2 cellular contexts compared by ENCODE assay signal in the genomic region with DNA sequence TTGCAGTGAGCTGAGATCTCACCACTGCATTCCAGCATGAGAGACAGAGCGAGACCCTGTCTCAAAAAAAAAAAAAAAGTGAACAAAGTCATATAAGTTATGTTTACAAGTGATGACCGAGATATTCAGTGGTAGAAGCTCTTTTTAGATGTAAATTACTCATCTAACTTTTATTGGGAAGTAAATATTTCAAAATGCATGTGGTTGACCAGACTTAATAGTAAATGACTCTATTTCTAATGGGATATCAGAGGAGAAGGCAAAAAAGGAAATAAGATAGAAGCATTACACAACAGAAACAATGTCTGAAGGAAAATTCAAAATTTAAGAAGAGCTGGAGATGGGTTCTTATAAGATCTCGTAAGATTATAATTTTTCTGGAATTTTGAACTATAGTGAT.
TF ChIP-seq lines count a peak whose summit lies in the region.

No MANE protein-coding gene starts in this region.

TF ChIP-seq in SK-N-SH, 30 proteins besides CTCF, POLR2A, EP300 and RAD21 (continued from another document):
- TF ChIP-seq, protein P1, sequence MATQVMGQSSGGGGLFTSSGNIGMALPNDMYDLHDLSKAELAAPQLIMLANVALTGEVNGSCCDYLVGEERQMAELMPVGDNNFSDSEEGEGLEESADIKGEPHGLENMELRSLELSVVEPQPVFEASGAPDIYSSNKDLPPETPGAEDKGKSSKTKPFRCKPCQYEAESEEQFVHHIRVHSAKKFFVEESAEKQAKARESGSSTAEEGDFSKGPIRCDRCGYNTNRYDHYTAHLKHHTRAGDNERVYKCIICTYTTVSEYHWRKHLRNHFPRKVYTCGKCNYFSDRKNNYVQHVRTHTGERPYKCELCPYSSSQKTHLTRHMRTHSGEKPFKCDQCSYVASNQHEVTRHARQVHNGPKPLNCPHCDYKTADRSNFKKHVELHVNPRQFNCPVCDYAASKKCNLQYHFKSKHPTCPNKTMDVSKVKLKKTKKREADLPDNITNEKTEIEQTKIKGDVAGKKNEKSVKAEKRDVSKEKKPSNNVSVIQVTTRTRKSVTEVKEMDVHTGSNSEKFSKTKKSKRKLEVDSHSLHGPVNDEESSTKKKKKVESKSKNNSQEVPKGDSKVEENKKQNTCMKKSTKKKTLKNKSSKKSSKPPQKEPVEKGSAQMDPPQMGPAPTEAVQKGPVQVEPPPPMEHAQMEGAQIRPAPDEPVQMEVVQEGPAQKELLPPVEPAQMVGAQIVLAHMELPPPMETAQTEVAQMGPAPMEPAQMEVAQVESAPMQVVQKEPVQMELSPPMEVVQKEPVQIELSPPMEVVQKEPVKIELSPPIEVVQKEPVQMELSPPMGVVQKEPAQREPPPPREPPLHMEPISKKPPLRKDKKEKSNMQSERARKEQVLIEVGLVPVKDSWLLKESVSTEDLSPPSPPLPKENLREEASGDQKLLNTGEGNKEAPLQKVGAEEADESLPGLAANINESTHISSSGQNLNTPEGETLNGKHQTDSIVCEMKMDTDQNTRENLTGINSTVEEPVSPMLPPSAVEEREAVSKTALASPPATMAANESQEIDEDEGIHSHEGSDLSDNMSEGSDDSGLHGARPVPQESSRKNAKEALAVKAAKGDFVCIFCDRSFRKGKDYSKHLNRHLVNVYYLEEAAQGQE (IDR thresholded peaks at IDR 0.05; ENCODE audit: low read depth, low read length), result no peak
- TF ChIP-seq, protein P2, sequence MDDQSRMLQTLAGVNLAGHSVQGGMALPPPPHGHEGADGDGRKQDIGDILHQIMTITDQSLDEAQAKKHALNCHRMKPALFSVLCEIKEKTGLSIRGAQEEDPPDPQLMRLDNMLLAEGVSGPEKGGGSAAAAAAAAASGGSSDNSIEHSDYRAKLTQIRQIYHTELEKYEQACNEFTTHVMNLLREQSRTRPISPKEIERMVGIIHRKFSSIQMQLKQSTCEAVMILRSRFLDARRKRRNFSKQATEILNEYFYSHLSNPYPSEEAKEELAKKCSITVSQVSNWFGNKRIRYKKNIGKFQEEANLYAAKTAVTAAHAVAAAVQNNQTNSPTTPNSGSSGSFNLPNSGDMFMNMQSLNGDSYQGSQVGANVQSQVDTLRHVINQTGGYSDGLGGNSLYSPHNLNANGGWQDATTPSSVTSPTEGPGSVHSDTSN (IDR thresholded peaks at IDR 0.05), result no peak
- TF ChIP-seq ELF1 (IDR thresholded peaks at IDR 0.05) (no peak), POLR2AphosphoS5 (IDR thresholded peaks at IDR 0.05; ENCODE audit: low read depth, low read length) (no peak), MEF2A (IDR thresholded peaks at IDR 0.05; ENCODE audit: borderline replicate concordance, low read depth) (no peak), SIN3A (IDR thresholded peaks at IDR 0.05; ENCODE audit: borderline replicate concordance, low read depth, low read length) (no peak), NFIC (IDR thresholded peaks at IDR 0.05; ENCODE audit: borderline replicate concordance) (no peak)
- TF ChIP-seq, protein P3, sequence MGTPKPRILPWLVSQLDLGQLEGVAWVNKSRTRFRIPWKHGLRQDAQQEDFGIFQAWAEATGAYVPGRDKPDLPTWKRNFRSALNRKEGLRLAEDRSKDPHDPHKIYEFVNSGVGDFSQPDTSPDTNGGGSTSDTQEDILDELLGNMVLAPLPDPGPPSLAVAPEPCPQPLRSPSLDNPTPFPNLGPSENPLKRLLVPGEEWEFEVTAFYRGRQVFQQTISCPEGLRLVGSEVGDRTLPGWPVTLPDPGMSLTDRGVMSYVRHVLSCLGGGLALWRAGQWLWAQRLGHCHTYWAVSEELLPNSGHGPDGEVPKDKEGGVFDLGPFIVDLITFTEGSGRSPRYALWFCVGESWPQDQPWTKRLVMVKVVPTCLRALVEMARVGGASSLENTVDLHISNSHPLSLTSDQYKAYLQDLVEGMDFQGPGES (IDR thresholded peaks at IDR 0.05; ENCODE audit: low read depth, low read length), result no peak

TF ChIP-seq in SK-N-SH treated with all-trans-retinoic acid at 6 μM for 48 hours, 23 proteins besides CTCF, POLR2A, EP300 and RAD21 (continued from another document):
- TF ChIP-seq, protein P4, sequence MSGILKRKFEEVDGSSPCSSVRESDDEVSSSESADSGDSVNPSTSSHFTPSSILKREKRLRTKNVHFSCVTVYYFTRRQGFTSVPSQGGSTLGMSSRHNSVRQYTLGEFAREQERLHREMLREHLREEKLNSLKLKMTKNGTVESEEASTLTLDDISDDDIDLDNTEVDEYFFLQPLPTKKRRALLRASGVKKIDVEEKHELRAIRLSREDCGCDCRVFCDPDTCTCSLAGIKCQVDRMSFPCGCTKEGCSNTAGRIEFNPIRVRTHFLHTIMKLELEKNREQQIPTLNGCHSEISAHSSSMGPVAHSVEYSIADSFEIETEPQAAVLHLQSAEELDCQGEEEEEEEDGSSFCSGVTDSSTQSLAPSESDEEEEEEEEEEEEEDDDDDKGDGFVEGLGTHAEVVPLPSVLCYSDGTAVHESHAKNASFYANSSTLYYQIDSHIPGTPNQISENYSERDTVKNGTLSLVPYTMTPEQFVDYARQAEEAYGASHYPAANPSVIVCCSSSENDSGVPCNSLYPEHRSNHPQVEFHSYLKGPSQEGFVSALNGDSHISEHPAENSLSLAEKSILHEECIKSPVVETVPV (CRISPR knock-in tag; IDR thresholded peaks at IDR 0.05), result no peak
- TF ChIP-seq ESRRG (CRISPR knock-in tag; IDR thresholded peaks at IDR 0.05) (no peak), PPARA (CRISPR knock-in tag; IDR thresholded peaks at IDR 0.05; ENCODE audit: borderline replicate concordance) (no peak), SNAI2 (CRISPR knock-in tag; IDR thresholded peaks at IDR 0.05) (no peak), ZC3H10 (CRISPR knock-in tag; IDR thresholded peaks at IDR 0.05) (no peak), RARB (CRISPR knock-in tag; IDR thresholded peaks at IDR 0.05) (no peak)
- TF ChIP-seq, protein P5, sequence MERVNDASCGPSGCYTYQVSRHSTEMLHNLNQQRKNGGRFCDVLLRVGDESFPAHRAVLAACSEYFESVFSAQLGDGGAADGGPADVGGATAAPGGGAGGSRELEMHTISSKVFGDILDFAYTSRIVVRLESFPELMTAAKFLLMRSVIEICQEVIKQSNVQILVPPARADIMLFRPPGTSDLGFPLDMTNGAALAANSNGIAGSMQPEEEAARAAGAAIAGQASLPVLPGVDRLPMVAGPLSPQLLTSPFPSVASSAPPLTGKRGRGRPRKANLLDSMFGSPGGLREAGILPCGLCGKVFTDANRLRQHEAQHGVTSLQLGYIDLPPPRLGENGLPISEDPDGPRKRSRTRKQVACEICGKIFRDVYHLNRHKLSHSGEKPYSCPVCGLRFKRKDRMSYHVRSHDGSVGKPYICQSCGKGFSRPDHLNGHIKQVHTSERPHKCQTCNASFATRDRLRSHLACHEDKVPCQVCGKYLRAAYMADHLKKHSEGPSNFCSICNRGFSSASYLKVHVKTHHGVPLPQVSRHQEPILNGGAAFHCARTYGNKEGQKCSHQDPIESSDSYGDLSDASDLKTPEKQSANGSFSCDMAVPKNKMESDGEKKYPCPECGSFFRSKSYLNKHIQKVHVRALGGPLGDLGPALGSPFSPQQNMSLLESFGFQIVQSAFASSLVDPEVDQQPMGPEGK (CRISPR knock-in tag; IDR thresholded peaks at IDR 0.05; ENCODE audit: borderline replicate concordance), result no peak
- TF ChIP-seq, protein P6, sequence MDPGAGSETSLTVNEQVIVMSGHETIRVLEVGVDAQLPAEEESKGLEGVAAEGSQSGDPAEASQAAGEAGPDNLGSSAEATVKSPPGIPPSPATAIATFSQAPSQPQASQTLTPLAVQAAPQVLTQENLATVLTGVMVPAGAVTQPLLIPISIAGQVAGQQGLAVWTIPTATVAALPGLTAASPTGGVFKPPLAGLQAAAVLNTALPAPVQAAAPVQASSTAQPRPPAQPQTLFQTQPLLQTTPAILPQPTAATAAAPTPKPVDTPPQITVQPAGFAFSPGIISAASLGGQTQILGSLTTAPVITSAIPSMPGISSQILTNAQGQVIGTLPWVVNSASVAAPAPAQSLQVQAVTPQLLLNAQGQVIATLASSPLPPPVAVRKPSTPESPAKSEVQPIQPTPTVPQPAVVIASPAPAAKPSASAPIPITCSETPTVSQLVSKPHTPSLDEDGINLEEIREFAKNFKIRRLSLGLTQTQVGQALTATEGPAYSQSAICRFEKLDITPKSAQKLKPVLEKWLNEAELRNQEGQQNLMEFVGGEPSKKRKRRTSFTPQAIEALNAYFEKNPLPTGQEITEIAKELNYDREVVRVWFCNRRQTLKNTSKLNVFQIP (CRISPR knock-in tag; IDR thresholded peaks at IDR 0.05; ENCODE audit: borderline replicate concordance, low read depth), result no peak
